In genomic region chr3:80677796-80678195, GRCh38 we compare ENCODE assay signal across 20 cellular contexts.
DNase-seq lines count a peak whose midpoint lies in the region; ATAC-seq, FAIRE-seq and TF ChIP-seq lines count a peak whose summit lies in the region.
"Had no signal": no experiment of that assay in that cellular context is flagged by ENCODE, and none has a peak within 500 bp of the region (broad histone marks: within the 10 kb centered on the region; RNA-seq: fewer than 3 reads in every experiment).

No MANE protein-coding gene starts in this region.

- no TSS peak for BruUV-seq in HepG2 (replicated peaks; lab: Mats Ljungman, UMichigan)

- H3K4me1 ChIP-seq in HepG2 (ENCODE audit: insufficient read depth, low read length) (no peaks in the 10 kb centered on the region), thyroid gland (no peaks in the 10 kb centered on the region)
- H3K4me1 ChIP-seq: ascending aorta, HAP-1, lower lobe of right lung, right atrium auricular region had no signal

- no peak overlapping the region for H2AFZ ChIP-seq in HepG2 (ENCODE audit: low read length)

- peak; percentile 65 for DNase-seq in DMS53 treated with DMSO at 0.1 percent for 48 hours (lab: John Stamatoyannopoulos, UW; ENCODE audit: unreplicated experiment)
- DNase-seq in NB4 (ENCODE audit: low read depth), result peak; percentile 7
- peak; percentile 83 for DNase-seq in brain microvascular endothelial cell
- no peak for DNase-seq in HepG2 (ENCODE audit: low spot score)
- no peak for DNase-seq in CD4-positive, alpha-beta T cell
- no peak for DNase-seq in thyroid gland
- DNase-seq in left cardiac atrium, result no peak
- no peak for DNase-seq in activated T-cell treated with anti-CD3 and anti-CD28 coated beads, Interleukin-2, amount 50 U/mL, for 4 hours
- DNase-seq: activated CD8-positive, alpha-beta T cell treated with anti-CD3 and anti-CD28 coated beads for 36 hours; dorsolateral prefrontal cortex; EL; lower lobe of right lung; NCI-H1436 treated with DMSO at 0.1 percent for 48 hours; NCI-H345 had no signal

- H3K27me3 ChIP-seq in brain microvascular endothelial cell (replicated peaks) (no peaks in the 10 kb centered on the region), HepG2 (ENCODE audit: control insufficient read depth in 1 of 2, insufficient read depth in 2 of 2, low read length in 2 of 2) (no peaks in the 10 kb centered on the region), thyroid gland (no peaks in the 10 kb centered on the region)
- no peaks in the 10 kb centered on the region for H3K27me3 ChIP-seq in CD4-positive, alpha-beta T cell (ENCODE audit: control insufficient read depth, insufficient read depth, low read length)
- H3K27me3 ChIP-seq: ascending aorta, dorsolateral prefrontal cortex, right atrium auricular region had no signal

- no peaks in the 10 kb centered on the region for H3K4me1 Mint-ChIP-seq in CD4-positive, alpha-beta T cell (ENCODE audit: low read depth)
- no peaks in the 10 kb centered on the region for H3K4me1 Mint-ChIP-seq in activated T-cell treated with anti-CD3 and anti-CD28 coated beads, Interleukin-2, amount 50 U/mL, for 4 hours (ENCODE audit: low read depth)

- TF ChIP-seq EP300 in HepG2 (IDR thresholded peaks at IDR 0.05; ENCODE audit: low read depth in 2 of 2, low read length in 2 of 2) (no peak), HepG2 (CRISPR knock-in tag; IDR thresholded peaks at IDR 0.05; ENCODE audit: borderline replicate concordance) (no peak)

- no peak for TF ChIP-seq CTCF in NB4 (IDR thresholded peaks at IDR 0.05; ENCODE audit: low read depth, low read length)
- TF ChIP-seq CTCF in brain microvascular endothelial cell (IDR thresholded peaks at IDR 0.05; ENCODE audit: low read depth, low read length, missing control alignments), result peak; percentile 9
- no peak for TF ChIP-seq CTCF in HepG2 (CRISPR knock-in tag; IDR thresholded peaks at IDR 0.05)
- no peak for TF ChIP-seq CTCF in CD4-positive, alpha-beta T cell (IDR thresholded peaks at IDR 0.05)
- no peak for TF ChIP-seq CTCF in thyroid gland (IDR thresholded peaks at IDR 0.05)

- no peak for FAIRE-seq in HepG2 (lab: Jason Lieb, UNC)

- H3K27ac ChIP-seq in brain microvascular endothelial cell, result no peak overlapping the region
- no peak overlapping the region for H3K27ac ChIP-seq in HepG2 (ENCODE audit: extremely low read length, insufficient read depth, low read length)
- H3K27ac ChIP-seq in CD4-positive, alpha-beta T cell (ENCODE audit: low read depth, low read length), result no peak overlapping the region
- H3K27ac ChIP-seq in thyroid gland, result no peak overlapping the region
- H3K27ac ChIP-seq: ascending aorta, dorsolateral prefrontal cortex, lower lobe of right lung, right atrium auricular region, SK-N-MC had no signal

- H3K27me3 Mint-ChIP-seq in CD4-positive, alpha-beta T cell, result no peaks in the 10 kb centered on the region
- no peaks in the 10 kb centered on the region for H3K27me3 Mint-ChIP-seq in activated T-cell treated with anti-CD3 and anti-CD28 coated beads, Interleukin-2, amount 50 U/mL, for 4 hours (ENCODE audit: low read depth)
- H3K27me3 Mint-ChIP-seq: activated CD8-positive, alpha-beta T cell treated with anti-CD3 and anti-CD28 coated beads for 36 hours; natural killer cell treated with Interleukin-12 subunit alpha and Interleukin-12 subunit beta and Interleukin-15 and Interleukin-18, amount 100 ng/mL, for 72 hours had no signal

- CTCF ChIA-PET in HepG2 (lab: Yijun Ruan, JAX; ENCODE audit: low intra/inter-chr PET ratio, low total read pairs), result no interaction called here
- CTCF ChIA-PET in CD4-positive, alpha-beta T cell (lab: Charles Lee), result no interaction called here

- H3K9me3 Mint-ChIP-seq in CD4-positive, alpha-beta T cell, result peaks cover 5% of the 10 kb centered on the region
- H3K9me3 Mint-ChIP-seq in activated T-cell treated with anti-CD3 and anti-CD28 coated beads, Interleukin-2, amount 50 U/mL, for 4 hours, result peaks cover 14% of the 10 kb centered on the region

- POLR2A ChIA-PET in HepG2 (lab: Yijun Ruan, JAX), result no interaction called here
- POLR2A ChIA-PET in CD4-positive, alpha-beta T cell (lab: Charles Lee), result no interaction called here

- no peak for ATAC-seq in HepG2
- ATAC-seq in CD4-positive, alpha-beta T cell (ENCODE audit: poor library complexity), result no peak
- no peak for ATAC-seq in left cardiac atrium
- no peak for ATAC-seq in activated T-cell treated with anti-CD3 and anti-CD28 coated beads, Interleukin-2, amount 50 U/mL, for 4 hours
- ATAC-seq: activated CD8-positive, alpha-beta T cell treated with anti-CD3 and anti-CD28 coated beads for 36 hours; lower lobe of right lung; natural killer cell treated with Interleukin-12 subunit alpha and Interleukin-12 subunit beta and Interleukin-15 and Interleukin-18, amount 100 ng/mL, for 72 hours had no signal

- TF ChIP-seq POLR2A in NB4 (IDR thresholded peaks at IDR 0.05; ENCODE audit: extremely low read depth, insufficient read length) (no peak), HepG2 (IDR thresholded peaks at IDR 0.05; ENCODE audit: insufficient read depth in 1 of 2, low read depth in 2 of 2, low read length in 2 of 2) (no peak), thyroid gland (IDR thresholded peaks at IDR 0.05) (no peak)

- H3K27ac Mint-ChIP-seq in CD4-positive, alpha-beta T cell, result no peak overlapping the region
- H3K27ac Mint-ChIP-seq: activated CD8-positive, alpha-beta T cell treated with anti-CD3 and anti-CD28 coated beads for 36 hours; activated T-helper 2 cell treated with anti-CD3 and anti-CD28 coated beads, Interferon-gamma antibody, Interleukin-2, Interleukin-4, amounts not matched to agents 10 μg/mL and 5 μg/mL and 100 μg/mL, durations not matched to agents 14 hours and 24 hours and 36 hours; natural killer cell treated with Interleukin-12 subunit alpha and Interleukin-12 subunit beta and Interleukin-15 and Interleukin-18, amount 100 ng/mL, for 72 hours had no signal

- no peaks in the 10 kb centered on the region for H4K20me1 ChIP-seq in HepG2 (ENCODE audit: insufficient read depth, low read length)

- H3K4me3 ChIP-seq in NB4 (ENCODE audit: low read depth, low read length) (no peak overlapping the region), brain microvascular endothelial cell (ENCODE audit: low read depth, low read length) (no peak overlapping the region), HepG2 (replicated peaks in 1 of 3; ENCODE audit: insufficient read depth in 1 of 3, low read depth in 2 of 3, low read length in 3 of 3) (no peak overlapping the region), thyroid gland (replicated peaks in 1 of 3) (no peak overlapping the region)
- H3K4me3 ChIP-seq: ascending aorta, dorsolateral prefrontal cortex, HAP-1, lower lobe of right lung, right atrium auricular region, SK-N-MC had no signal

- intact Hi-C loops in HepG2 (cut with micrococcal nuclease; ENCODE audit: unreplicated experiment), result loop anchor here (2.0 kb wide), 1 partner anchor 71 kb away; no protein-coding TSS in a partner anchor
- intact Hi-C loops in CD4-positive, alpha-beta T cell (cut with DNase I, micrococcal nuclease), result no loop called here
- intact Hi-C loops in thyroid gland (cut with DNase I), result no loop called here
- intact Hi-C loops in left cardiac atrium (cut with DNase I), result no loop called here

- H3K9ac ChIP-seq in HepG2 (ENCODE audit: insufficient read depth, low read depth, low read length), result no peak overlapping the region

- no peaks in the 10 kb centered on the region for H3K9me3 ChIP-seq in HepG2 (ENCODE audit: low read length)
- no peaks in the 10 kb centered on the region for H3K9me3 ChIP-seq in CD4-positive, alpha-beta T cell (ENCODE audit: control insufficient read depth, low read length)
- no peaks in the 10 kb centered on the region for H3K9me3 ChIP-seq in thyroid gland
- H3K9me3 ChIP-seq: ascending aorta, HAP-1, lower lobe of right lung, right atrium auricular region had no signal

- H3K4me2 ChIP-seq in HepG2 (ENCODE audit: low read depth, low read length), result no peak overlapping the region

- H3K36me3 ChIP-seq in brain microvascular endothelial cell (replicated peaks), result no peaks in the 10 kb centered on the region
- no peaks in the 10 kb centered on the region for H3K36me3 ChIP-seq in HepG2 (replicated peaks in 1 of 2; ENCODE audit: control insufficient read depth in 1 of 2, insufficient read depth in 2 of 2, low read length in 2 of 2)
- no peaks in the 10 kb centered on the region for H3K36me3 ChIP-seq in thyroid gland
- H3K36me3 ChIP-seq: ascending aorta, HAP-1, lower lobe of right lung, right atrium auricular region had no signal

- in situ Hi-C loops in brain microvascular endothelial cell (cut with HindIII; ENCODE audit: low pct_ligation_motif_present, low sequenced_read_pairs) (loop anchor here (25.0 kb wide), 1 partner anchor 1165 kb away; no protein-coding TSS in a partner anchor), HepG2 (cut with HindIII; ENCODE audit: extremely low pct_ligation_motif_present, low pct_unique_long_range_greater_than_20kb) (loop anchor here (25.0 kb wide), 1 partner anchor 1165 kb away; no protein-coding TSS in a partner anchor)

- no peak overlapping the region for H3K4me3 Mint-ChIP-seq in CD4-positive, alpha-beta T cell
- no peak overlapping the region for H3K4me3 Mint-ChIP-seq in activated T-cell treated with anti-CD3 and anti-CD28 coated beads, Interleukin-2, amount 50 U/mL, for 4 hours
- H3K4me3 Mint-ChIP-seq: activated CD8-positive, alpha-beta T cell treated with anti-CD3 and anti-CD28 coated beads for 36 hours; natural killer cell treated with Interleukin-12 subunit alpha and Interleukin-12 subunit beta and Interleukin-15 and Interleukin-18, amount 100 ng/mL, for 72 hours had no signal

- no peak for TF ChIP-seq RAD21 in HepG2 (CRISPR knock-in tag; IDR thresholded peaks at IDR 0.05)

- no peaks in the 10 kb centered on the region for H3K36me3 Mint-ChIP-seq in CD4-positive, alpha-beta T cell (ENCODE audit: low read depth)
- H3K36me3 Mint-ChIP-seq in activated T-cell treated with anti-CD3 and anti-CD28 coated beads, Interleukin-2, amount 50 U/mL, for 4 hours (ENCODE audit: insufficient read depth), result no peaks in the 10 kb centered on the region
- H3K36me3 Mint-ChIP-seq: natural killer cell treated with Interleukin-12 subunit alpha and Interleukin-12 subunit beta and Interleukin-15 and Interleukin-18, amount 100 ng/mL, for 72 hours had no signal

- WGBS in HepG2 (ENCODE audit: low lambda C conversion rate), result 24% methylated on average over 6 of the region's 6 CpGs
- WGBS in thyroid gland, 2 donors, result 59 to 68% methylated on average over 6 of the region's 6 CpGs

- H3K79me2 ChIP-seq in HepG2 (ENCODE audit: insufficient read depth, low read length), result no peaks in the 10 kb centered on the region

TF ChIP-seq in HepG2, 621 proteins besides CTCF, POLR2A, EP300 and RAD21 (continues in another document):
- no peak for TF ChIP-seq ASH2L (IDR thresholded peaks at IDR 0.05; ENCODE audit: insufficient read length, low read depth, low read length)

Comparison
In these comparisons a context has a peak if more than half of its experiments do, and no peak if none do; other contexts are left out.
1. DNase-seq: peak in DMS53 treated with DMSO at 0.1 percent for 48 hours (single experiment), NB4 (single experiment) and brain microvascular endothelial cell (single experiment); none in HepG2 (single experiment), CD4-positive, alpha-beta T cell (0 of 10), thyroid gland (0 of 2), left cardiac atrium (single experiment) and activated T-cell treated with anti-CD3 and anti-CD28 coated beads, Interleukin-2, amount 50 U/mL, for 4 hours (single experiment).